ENCODE assay signal across 6 cellular contexts in the genomic region with DNA sequence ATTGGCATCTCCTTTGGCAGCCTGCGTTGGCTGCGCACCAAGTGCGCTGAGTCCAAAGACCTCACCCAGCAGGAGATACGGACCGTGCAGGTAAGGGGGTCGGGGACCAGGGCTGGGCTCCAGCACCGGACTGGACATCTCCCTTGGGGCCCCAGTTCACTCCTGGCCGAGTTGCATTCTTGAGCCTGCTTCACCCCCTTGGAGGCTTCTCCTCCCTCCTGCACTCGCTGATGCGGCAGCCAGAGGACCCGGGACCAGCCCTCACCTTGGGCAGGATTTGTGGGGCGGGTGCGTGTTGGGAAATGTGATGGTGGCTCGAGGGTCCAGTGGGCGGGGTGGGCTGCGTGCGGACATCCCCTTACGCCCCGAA.
DNase-seq lines count a peak whose midpoint lies in the region; ATAC-seq and TF ChIP-seq lines count a peak whose summit lies in the region.
"Not testable (repeated sequence)": the region's sequence is repeated elsewhere in the genome, so short reads cannot be mapped to it uniquely, and the experiment has no call there.

No MANE protein-coding gene starts in this region.

- not testable (repeated sequence) for H3K9ac ChIP-seq in BLaER1

- H3K36me3 ChIP-seq in BLaER1, spleen, upper lobe of right lung: not testable (repeated sequence)

- ATAC-seq in left lobe of liver, upper lobe of right lung: not testable (repeated sequence)

- H3K4me1 ChIP-seq in BLaER1, spleen, upper lobe of right lung: not testable (repeated sequence)

- not testable (repeated sequence) for H4K20me1 ChIP-seq in BLaER1

- DNase-seq in chondrocyte (ENCODE audit: low spot score) (peak; percentile 72), left lobe of liver (ENCODE audit: low spot score) (peak; percentile 37), posterior vena cava (ENCODE audit: low spot score) (peak; percentile 63), spleen (peak; percentile 41), upper lobe of right lung (peak; percentile 32)

- not testable (repeated sequence) for H3K27ac Mint-ChIP-seq in chondrocyte (ENCODE audit: unreplicated experiment)

- 76 to 85% (median 80%) methylated on average over 11 to 19 of the region's 19 CpGs for WGBS in spleen, 5 donors

- 0 out of 2 replicates have a peak overlapping the region, but pooled peaks have one; percentile 5 for H3K4me3 ChIP-seq in BLaER1
- H3K4me3 ChIP-seq in spleen, upper lobe of right lung: not testable (repeated sequence)

- not testable (repeated sequence) for H3K4me1 Mint-ChIP-seq in chondrocyte (ENCODE audit: low read depth)

- H3K9me3 ChIP-seq in BLaER1 (peaks cover 36% of the 10 kb centered on the region), spleen (peaks cover 0 to 69% (median 64%) of the 10 kb centered on the region in 8 donors)
- not testable (repeated sequence) for H3K9me3 ChIP-seq in upper lobe of right lung

- H3K27me3 Mint-ChIP-seq in chondrocyte (ENCODE audit: low read depth), result not testable (repeated sequence)

- not testable (repeated sequence) for H3K4me3 Mint-ChIP-seq in chondrocyte (ENCODE audit: unreplicated experiment)

- not testable (repeated sequence) for TF ChIP-seq POLR2A in spleen (IDR thresholded peaks at IDR 0.05)

- not testable (repeated sequence) for H3K27me3 ChIP-seq in BLaER1; spleen (replicated peaks in 1 of 7); upper lobe of right lung

- not testable (repeated sequence) for H3K36me3 Mint-ChIP-seq in chondrocyte (ENCODE audit: low read depth)

- H3K27ac ChIP-seq in BLaER1, spleen, upper lobe of right lung: not testable (repeated sequence)

- TF ChIP-seq CTCF in chondrocyte (IDR thresholded peaks at IDR 0.05); spleen (IDR thresholded peaks at IDR 0.05 in 8 of 11, conservative IDR thresholded peaks at IDR 0.05 in 3 of 11); upper lobe of right lung (IDR thresholded peaks at IDR 0.05): not testable (repeated sequence)

- H3K4me2 ChIP-seq in BLaER1, result not testable (repeated sequence)

- intact Hi-C loops in posterior vena cava (cut with DNase I); spleen (cut with DNase I; ENCODE audit: low total_unique reads); upper lobe of right lung (cut with DNase I): not testable (repeated sequence)

- H3K9me3 Mint-ChIP-seq in chondrocyte (ENCODE audit: low read depth), result peaks cover 23% of the 10 kb centered on the region
